In the genomic region with DNA sequence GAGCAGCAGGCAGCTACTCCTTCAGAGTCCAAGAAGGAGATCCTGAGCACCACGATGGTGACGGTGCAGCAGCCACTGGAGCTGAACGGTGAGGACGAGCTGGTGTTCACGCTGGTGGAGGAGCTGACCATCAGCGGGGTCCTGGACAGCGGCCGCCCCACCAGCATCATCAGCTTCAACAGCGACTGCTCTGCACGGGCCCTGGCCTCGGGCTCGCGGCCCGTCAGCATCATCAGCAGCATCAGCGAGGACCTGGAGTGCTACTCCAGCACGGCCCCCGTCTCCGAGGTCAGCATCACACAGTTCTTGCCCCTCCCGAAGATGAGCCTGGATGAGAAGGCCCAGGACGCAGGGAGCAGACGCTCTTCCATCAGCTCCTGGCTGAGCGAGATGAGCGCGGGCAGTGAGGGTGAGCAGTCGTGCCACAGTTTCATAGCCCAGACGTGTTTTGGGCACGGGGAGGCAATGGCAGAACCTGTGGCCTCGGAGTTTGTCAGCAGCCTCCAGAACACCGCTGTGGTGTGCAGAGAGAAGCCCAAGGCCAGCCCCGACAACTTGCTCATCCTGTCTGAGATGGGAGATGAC, we compare ENCODE assay signal across 27 cellular contexts.
"Had no signal": no experiment of that assay in that cellular context is flagged by ENCODE, and none has a peak within 500 bp of the region (broad histone marks: within the 10 kb centered on the region; RNA-seq: fewer than 3 reads in every experiment).

No MANE protein-coding gene starts in this region.

- H3K9ac ChIP-seq: SK-N-SH had no signal

- H3K4me1 Mint-ChIP-seq: activated CD4-positive, alpha-beta memory T cell treated with anti-CD3 and anti-CD28 coated beads, Interleukin-2, amount 10 ng/mL, durations not matched to agents 7 days and 5 days; activated CD4-positive, alpha-beta T cell treated with anti-CD3 and anti-CD28 coated beads, Interleukin-2, amount 10 ng/mL, durations not matched to agents 7 days and 5 days; activated naive CD4-positive, alpha-beta T cell treated with anti-CD3 and anti-CD28 coated beads, Interleukin-2, amount 50 U/mL, for 24 hours; activated T-helper 17 cell treated with anti-CD3 and anti-CD28 coated beads, Interleukin-2, amount 50 U/mL, for 72 hours; central memory CD8-positive, alpha-beta T cell had no signal

- H3K9me3 Mint-ChIP-seq: activated CD4-positive, alpha-beta T cell treated with anti-CD3 and anti-CD28 coated beads, Interleukin-2, amount 10 ng/mL, durations not matched to agents 7 days and 5 days; activated naive CD4-positive, alpha-beta T cell treated with anti-CD3 and anti-CD28 coated beads, Interleukin-2, amount 50 U/mL, for 24 hours; activated T-helper 17 cell treated with anti-CD3 and anti-CD28 coated beads, Interleukin-2, amount 50 U/mL, for 72 hours; central memory CD8-positive, alpha-beta T cell had no signal

- H3K27me3 ChIP-seq: breast epithelium, Peyer's patch, SJCRH30 had no signal

- H3K36me3 ChIP-seq: breast epithelium, Peyer's patch, SJCRH30 had no signal

- H3K27ac Mint-ChIP-seq: activated CD4-positive, alpha-beta memory T cell treated with anti-CD3 and anti-CD28 coated beads, Interleukin-2, amount 10 ng/mL, durations not matched to agents 7 days and 5 days; activated CD4-positive, alpha-beta T cell treated with anti-CD3 and anti-CD28 coated beads, Interleukin-2, amount 10 ng/mL, durations not matched to agents 7 days and 5 days; activated naive CD4-positive, alpha-beta T cell treated with anti-CD3 and anti-CD28 coated beads, Interleukin-2, amount 50 U/mL, for 24 hours; activated T-helper 17 cell treated with anti-CD3 and anti-CD28 coated beads, Interleukin-2, amount 50 U/mL, for 72 hours had no signal

- H3K36me3 Mint-ChIP-seq: activated naive CD4-positive, alpha-beta T cell treated with anti-CD3 and anti-CD28 coated beads, Interleukin-2, amount 50 U/mL, for 24 hours had no signal

- H3K4me1 ChIP-seq: breast epithelium, Peyer's patch, SJCRH30 had no signal

- H3K9me3 ChIP-seq: breast epithelium, Peyer's patch, SJCRH30, SK-N-SH had no signal

- H3K4me2 ChIP-seq: SK-N-SH had no signal

- DNase-seq: activated CD4-positive, alpha-beta memory T cell treated with anti-CD3 and anti-CD28 coated beads, Interleukin-2, amount 10 ng/mL, durations not matched to agents 7 days and 5 days; activated CD4-positive, alpha-beta T cell treated with anti-CD3 and anti-CD28 coated beads, Interleukin-2, amount 10 ng/mL, durations not matched to agents 7 days and 5 days; activated CD4-positive, CD25-positive, alpha-beta regulatory T cell; activated T-cell treated with anti-CD3 and anti-CD28 coated beads for 4 hours; activated T-cell treated with anti-CD3 and anti-CD28 coated beads, Interleukin-2, amount 50 U/mL, for 48 hours; aorta; KG1; NCI-H1092 treated with DMSO at 0.1 percent for 48 hours; NCI-H1417 treated with DMSO at 0.1 percent for 48 hours; NCI-H1694; NCI-H2029; NCI-H2107; NCI-H345; NCI-H510A; NCI-H526 treated with DMSO at 0.1 percent for 48 hours; NCI-H82; Right ventricle myocardium superior; SJCRH30; SK-N-SH; T-helper 1 cell had no signal

- H3K27ac ChIP-seq: breast epithelium, Peyer's patch, RWPE1, SJCRH30, VCaP had no signal

- H3K4me3 ChIP-seq: breast epithelium, Peyer's patch, SJCRH30 had no signal

- H3K4me3 Mint-ChIP-seq: activated CD4-positive, alpha-beta memory T cell treated with anti-CD3 and anti-CD28 coated beads, Interleukin-2, amount 10 ng/mL, durations not matched to agents 7 days and 5 days; activated CD4-positive, alpha-beta T cell treated with anti-CD3 and anti-CD28 coated beads, Interleukin-2, amount 10 ng/mL, durations not matched to agents 7 days and 5 days; activated naive CD4-positive, alpha-beta T cell treated with anti-CD3 and anti-CD28 coated beads, Interleukin-2, amount 50 U/mL, for 24 hours; activated T-helper 17 cell treated with anti-CD3 and anti-CD28 coated beads, Interleukin-2, amount 50 U/mL, for 72 hours; central memory CD8-positive, alpha-beta T cell had no signal

- H3K27me3 Mint-ChIP-seq: activated CD4-positive, alpha-beta memory T cell treated with anti-CD3 and anti-CD28 coated beads, Interleukin-2, amount 10 ng/mL, durations not matched to agents 7 days and 5 days; activated CD4-positive, alpha-beta T cell treated with anti-CD3 and anti-CD28 coated beads, Interleukin-2, amount 10 ng/mL, durations not matched to agents 7 days and 5 days; activated T-helper 17 cell treated with anti-CD3 and anti-CD28 coated beads, Interleukin-2, amount 50 U/mL, for 72 hours had no signal
